9 cellular contexts compared by ENCODE assay signal in genomic region chr13:52739468-52740071, GRCh38. TPM values are rescaled to one million over a fixed set of nuclear protein-coding genes. Genes with fewer than 3 reads are reported as not detected.
DNase-seq lines count a peak whose midpoint lies in the region; ATAC-seq and TF ChIP-seq lines count a peak whose summit lies in the region.
"Had no signal": no experiment of that assay in that cellular context is flagged by ENCODE, and none has a peak within 500 bp of the region (broad histone marks: within the 10 kb centered on the region; RNA-seq: fewer than 3 reads in every experiment).

Gene CNMD, minus strand, starts transcription at chr13:52739820. Its CDS starts 119 bp downstream, at chr13:52739701.

- H3K9me3 Mint-ChIP-seq in neural crest cell: no peaks in the 10 kb centered on the region

- H3K79me2 ChIP-seq in ACC112 (ENCODE audit: control insufficient read depth, insufficient read depth, low read length, unreplicated experiment) (no peaks in the 10 kb centered on the region), Karpas-422 (ENCODE audit: low read length) (no peaks in the 10 kb centered on the region)

- no peaks in the 10 kb centered on the region for H4K20me1 ChIP-seq in Karpas-422 (ENCODE audit: insufficient read depth, low read depth, low read length)

- WGBS in lower leg skin, 2 donors: 6 to 8% methylated on average over 34 of the region's 34 CpGs

- H3K4me1 Mint-ChIP-seq in neural crest cell: peaks cover 31% of the 10 kb centered on the region

- DNase-seq in Jurkat, Clone E6-1 (ENCODE audit: low read depth, low spot score): no peak
- DNase-seq in epithelial cell of proximal tubule (ENCODE audit: low read depth): no peak
- DNase-seq in neural crest cell (ENCODE audit: low read depth, low spot score): no peak
- DNase-seq in lower leg skin (ENCODE audit: low spot score in 2 of 2): no peak
- no peak for DNase-seq in stimulated activated naive CD4-positive, alpha-beta T cell treated with Interleukin-2 at 50 U/mL for 16 hours (lab: John Stamatoyannopoulos, UW)
- no peak for DNase-seq in Karpas-422
- DNase-seq: NCI-H1105 had no signal

- no peaks in the 10 kb centered on the region for H3K9me2 ChIP-seq in Karpas-422 (replicated peaks; ENCODE audit: insufficient read depth, low read length)

- peak within 1 kb of the TSS; percentile 46; the same call in 1 of the 2 replicates for H3K4me3 ChIP-seq in ACC112 (ENCODE audit: low read depth, low read length)
- 0 out of 2 replicates have a peak within 1 kb of the TSS, but pooled peaks have one; percentile 9 for H3K4me3 ChIP-seq in Jurkat, Clone E6-1 (ENCODE audit: low read length)
- H3K4me3 ChIP-seq in epithelial cell of proximal tubule (ENCODE audit: low read depth, low read length): peak within 1 kb of the TSS; percentile 27
- H3K4me3 ChIP-seq in lower leg skin (ENCODE audit: low read depth, poor library complexity, severe bottlenecking): no peak within 1 kb of the TSS
- H3K4me3 ChIP-seq in Karpas-422 (ENCODE audit: low read length): no peak within 1 kb of the TSS

- no peak for ATAC-seq in GM19351 (IDR thresholded peaks at IDR 0.05; ENCODE audit: unreplicated experiment)

- TF ChIP-seq POLR2A in lower leg skin (IDR thresholded peaks at IDR 0.05): no peak

- TF ChIP-seq CTCF in epithelial cell of proximal tubule (conservative IDR thresholded peaks at IDR 0.05; ENCODE audit: low read depth, low read length) (no peak), neural crest cell (conservative IDR thresholded peaks at IDR 0.05) (no peak), lower leg skin (IDR thresholded peaks at IDR 0.05) (no peak)

- H3K9me3 ChIP-seq in Karpas-422 (ENCODE audit: low read length): no peaks in the 10 kb centered on the region

- H2AFZ ChIP-seq in ACC112 (ENCODE audit: low read length, unreplicated experiment) (no peak within 1 kb of the TSS), Karpas-422 (ENCODE audit: low read length) (no peak within 1 kb of the TSS)

- H3K27me3 ChIP-seq in ACC112 (ENCODE audit: insufficient read depth, low read length) (peaks cover 75% of the 10 kb centered on the region), Karpas-422 (ENCODE audit: low read length) (no peaks in the 10 kb centered on the region)

- intact Hi-C loops in lower leg skin (cut with DNase I; ENCODE audit: low total_unique reads): no loop called here

- H3K4me1 ChIP-seq in ACC112 (ENCODE audit: control insufficient read depth, insufficient read depth, low read length, unreplicated experiment) (no peaks in the 10 kb centered on the region), Karpas-422 (ENCODE audit: low read length) (peaks cover 17% of the 10 kb centered on the region)

- no peak within 1 kb of the TSS for H3K9ac ChIP-seq in Karpas-422 (ENCODE audit: low read length)

- H3K27ac Mint-ChIP-seq in neural crest cell (ENCODE audit: unreplicated experiment): no peak within 1 kb of the TSS

- H3K36me3 ChIP-seq in ACC112 (ENCODE audit: insufficient read depth, low read length) (no peaks in the 10 kb centered on the region), Karpas-422 (ENCODE audit: insufficient read depth, low read length) (no peaks in the 10 kb centered on the region)

- peaks cover 30% of the 10 kb centered on the region for H3K27me3 Mint-ChIP-seq in neural crest cell (ENCODE audit: low read depth)

- H3K4me3 Mint-ChIP-seq in neural crest cell: peak within 1 kb of the TSS; percentile 78

- H3K27ac ChIP-seq in ACC112 (ENCODE audit: low read depth, low read length) (no peak within 1 kb of the TSS), Karpas-422 (ENCODE audit: low read length) (no peak within 1 kb of the TSS)

- no peaks in the 10 kb centered on the region for H3K36me3 Mint-ChIP-seq in neural crest cell (ENCODE audit: low read depth)

- no peak within 1 kb of the TSS for H3K4me2 ChIP-seq in Karpas-422 (ENCODE audit: low read depth, low read length, poor library complexity, severe bottlenecking)

RNA-seq across cellular contexts. Expression of gene CNMD, which starts in this region (rescaled TPM):
- polyA plus RNA-seq in Jurkat, Clone E6-1 (2012; ENCODE audit: insufficient read depth, insufficient read length): not detected
- 2.6 TPM in 1 of 2 replicates, not detected in the other for total RNA-seq in epithelial cell of proximal tubule
- total RNA-seq in neural crest cell: 2.4 and 2.8 TPM in 2 replicates
- not detected for total RNA-seq in lower leg skin
- not detected in 2 replicates for total RNA-seq in Karpas-422 (2014; rRNA removed; shearing (Covaris generic); ENCODE audit: low replicate concordance)

Comparison
In these comparisons a context has a peak if more than half of its experiments do, and no peak if none do; other contexts are left out.
1. H3K4me3 ChIP-seq: peak in ACC112 (single experiment), Jurkat, Clone E6-1 (single experiment) and epithelial cell of proximal tubule (single experiment); none in lower leg skin (single experiment) and Karpas-422 (single experiment).